Comparison of ENCODE assay signal across 16 cellular contexts in the genomic region with DNA sequence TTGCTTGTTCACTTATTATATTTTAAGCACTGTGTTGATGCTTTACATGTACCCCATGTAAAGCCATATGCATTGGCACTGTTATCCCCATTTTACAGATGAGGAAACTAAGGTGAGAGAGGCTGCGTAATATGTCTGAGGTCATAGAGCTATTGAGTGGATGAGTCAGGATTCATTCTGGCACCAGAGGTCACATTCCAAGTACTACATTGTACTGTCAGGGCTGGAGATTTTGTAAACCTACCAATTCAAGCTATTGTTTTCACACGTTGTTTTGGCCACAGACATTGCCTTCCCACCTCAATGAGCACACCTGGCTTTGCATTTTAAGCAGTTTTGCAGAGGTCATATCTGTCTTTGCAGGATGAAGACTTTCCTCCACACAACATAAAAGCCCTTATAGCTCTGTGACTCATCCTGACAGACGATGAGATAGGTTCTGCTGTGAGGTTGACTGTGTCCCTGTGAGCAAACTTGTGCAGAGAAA. TPM values are rescaled to one million over a fixed set of nuclear protein-coding genes. Genes with fewer than 3 reads are reported as not detected.
DNase-seq lines count a peak whose midpoint lies in the region; TF ChIP-seq lines count a peak whose summit lies in the region.
"Had no signal": no experiment of that assay in that cellular context is flagged by ENCODE, and none has a peak within 500 bp of the region (broad histone marks: within the 10 kb centered on the region; RNA-seq: fewer than 3 reads in every experiment).

No MANE protein-coding gene starts in this region.

- H3K4me3 Mint-ChIP-seq in MCF 10A (ENCODE audit: unreplicated experiment) (no peak overlapping the region), neural progenitor cell (no peak overlapping the region)
- H3K4me3 Mint-ChIP-seq: activated naive CD8-positive, alpha-beta T cell; B cell had no signal

- no peak overlapping the region for H3K9ac ChIP-seq in neural progenitor cell

- H3K27ac ChIP-seq in breast epithelium (no peak overlapping the region), RWPE1 (no peak overlapping the region), neural progenitor cell (no peak overlapping the region)

- H3K27ac Mint-ChIP-seq in MCF 10A (ENCODE audit: low read depth, unreplicated experiment) (no peak overlapping the region), neural progenitor cell (no peak overlapping the region)
- H3K27ac Mint-ChIP-seq: activated naive CD8-positive, alpha-beta T cell; B cell had no signal

- peaks cover 39% of the 10 kb centered on the region for H4K20me1 ChIP-seq in neural progenitor cell (ENCODE audit: low read depth)

- H3K4me1 Mint-ChIP-seq in MCF 10A (ENCODE audit: insufficient read depth, unreplicated experiment) = peaks cover 9% of the 10 kb centered on the region
- H3K4me1 Mint-ChIP-seq in neural progenitor cell = peaks cover 6% of the 10 kb centered on the region
- H3K4me1 Mint-ChIP-seq: B cell had no signal

- no peak overlapping the region for H3K4me3 ChIP-seq in breast epithelium
- H3K4me3 ChIP-seq in neural progenitor cell = no peak overlapping the region
- no peak overlapping the region for H3K4me3 ChIP-seq in BE2C (ENCODE audit: low read depth, low read length)

- H3K36me3 ChIP-seq in breast epithelium (no peaks in the 10 kb centered on the region), neural progenitor cell (no peaks in the 10 kb centered on the region), BE2C (no peaks in the 10 kb centered on the region)

- no TSS peak for BruUV-seq in MCF 10A (replicated peaks; lab: Mats Ljungman, UMichigan)

- H3K9me3 Mint-ChIP-seq in MCF 10A (ENCODE audit: unreplicated experiment) (no peaks in the 10 kb centered on the region), neural progenitor cell (no peaks in the 10 kb centered on the region)

- CTCF ChIA-PET in MCF 10A (lab: Yijun Ruan, JAX) (interaction anchor here (1.0 kb wide), 2 partner anchors 45 to 319 kb away, joined by 3 to 4 read pairs; no protein-coding TSS in a partner anchor), RWPE1 (lab: Yijun Ruan, JAX) (interaction anchor here (0.6 to 0.9 kb wide), 2 partner anchors 11 to 16 kb away, joined by 3 to 5 read pairs; no protein-coding TSS in a partner anchor)

- intact Hi-C loops in MCF 10A (cut with micrococcal nuclease) = no loop called here
- intact Hi-C loops in breast epithelium (cut with DNase I; ENCODE audit: low total_unique reads) = no loop called here

- H3K9me3 ChIP-seq in breast epithelium (no peaks in the 10 kb centered on the region), neural progenitor cell (ENCODE audit: low read depth) (no peaks in the 10 kb centered on the region), BE2C (no peaks in the 10 kb centered on the region)

- H3K27me3 Mint-ChIP-seq in MCF 10A (ENCODE audit: insufficient read depth, unreplicated experiment) = no peaks in the 10 kb centered on the region
- H3K27me3 Mint-ChIP-seq in neural progenitor cell (ENCODE audit: insufficient read depth, low read depth) = no peaks in the 10 kb centered on the region
- H3K27me3 Mint-ChIP-seq: activated naive CD8-positive, alpha-beta T cell; B cell had no signal

- H3K27me3 ChIP-seq in breast epithelium (no peaks in the 10 kb centered on the region), neural progenitor cell (peaks cover 24% of the 10 kb centered on the region), BE2C (no peaks in the 10 kb centered on the region)

- H3K79me2 ChIP-seq in neural progenitor cell (ENCODE audit: low read depth) = peaks cover 19% of the 10 kb centered on the region

- H3K36me3 Mint-ChIP-seq in MCF 10A (ENCODE audit: insufficient read depth, unreplicated experiment) (no peaks in the 10 kb centered on the region), neural progenitor cell (peaks cover 2% of the 10 kb centered on the region)

- TF ChIP-seq CTCF in MCF 10A (IDR thresholded peaks at IDR 0.05; ENCODE audit: unreplicated experiment) (no peak), breast epithelium (IDR thresholded peaks at IDR 0.05) (no peak), RWPE1 (conservative IDR thresholded peaks at IDR 0.05; ENCODE audit: low read depth) (no peak), neural progenitor cell (IDR thresholded peaks at IDR 0.05) (no peak), BE2C (IDR thresholded peaks at IDR 0.05; ENCODE audit: low read depth, low read length) (no peak)

- no peak for TF ChIP-seq POLR2A in breast epithelium (IDR thresholded peaks at IDR 0.05)

- DNase-seq in MCF 10A (ENCODE audit: unreplicated experiment) (peak; percentile 68), breast epithelium (ENCODE audit: low spot score in 2 of 2) (no peak), RWPE1 (ENCODE audit: low spot score) (peak; percentile 40), fibroblast of peridontal ligament (ENCODE audit: extremely low read depth) (peak; percentile 46), cerebellar nuclear complex (lab: John Stamatoyannopoulos, UW) (no peak), NOMO-1 treated with DMSO at 0.1 percent for 48 hours (lab: John Stamatoyannopoulos, UW; ENCODE audit: unreplicated experiment) (no peak), neural progenitor cell (ENCODE audit: low spot score) (no peak), BE2C (no peak)
- DNase-seq: activated CD4-positive, alpha-beta T cell treated with anti-CD3 and anti-CD28 coated beads, Interleukin-2, amount 50 U/mL, for 1 hour; MV-4-11; NCI-H524 treated with DMSO at 0.1 percent for 48 hours; nucleus accumbens; stimulated activated naive CD4-positive, alpha-beta T cell treated with Interleukin-2 at 50 U/mL for 16 hours; SW 1271 had no signal

- H2AFZ ChIP-seq in neural progenitor cell (replicated peaks) = no peak overlapping the region

- H3K4me1 ChIP-seq in breast epithelium (no peaks in the 10 kb centered on the region), neural progenitor cell (peaks cover 28% of the 10 kb centered on the region), BE2C (no peaks in the 10 kb centered on the region; the same call in 1 of the 2 replicates)

- no peak overlapping the region for H3K4me2 ChIP-seq in neural progenitor cell

- POLR2A ChIA-PET in MCF 10A (lab: Yijun Ruan, JAX) = interaction anchor here (1.1 to 1.4 kb wide), 6 partner anchors 13 to 102 kb away, joined by 3 to 8 read pairs (median 4); partner anchors contain the start of genes ANKS1A and TAF11
- POLR2A ChIA-PET in RWPE1 (lab: Yijun Ruan, JAX; ENCODE audit: low non-redundant PET) = no interaction called here

- peaks cover 9% of the 10 kb centered on the region for H3F3A ChIP-seq in neural progenitor cell (ENCODE audit: low read depth)

RNA-seq across cellular contexts. Expression of gene ANKS1A, which starts 33.2 kb away (rescaled TPM):
- total RNA-seq in MCF 10A (2022) (13.8 and 14.0 TPM in 2 replicates), breast epithelium (10 to 100 TPM; 18.2 to 26.5 (median 23.4) TPM), neural progenitor cell (ENCODE audit: low replicate concordance) (17.0 and 25.6 TPM in 2 replicates)
- polyA plus RNA-seq in BE2C (2012; ENCODE audit: insufficient read depth, insufficient read length, low read depth) = 11.9 TPM

RNA-seq across cellular contexts. Expression of gene TAF11, which starts 34.4 kb away (rescaled TPM):
- total RNA-seq in MCF 10A (2022) (16.5 and 22.2 TPM in 2 replicates), breast epithelium (10 to 100 TPM; 17.4 to 24.2 (median 19.3) TPM), neural progenitor cell (ENCODE audit: low replicate concordance) (51.8 and 75.0 TPM in 2 replicates)
- 44.5 TPM for polyA plus RNA-seq in BE2C (2012; ENCODE audit: insufficient read depth, insufficient read length, low read depth)

Comparison
In these comparisons a context has a peak if more than half of its experiments do, and no peak if none do; other contexts are left out.
1. DNase-seq: peak in MCF 10A (single experiment), RWPE1 (single experiment) and fibroblast of peridontal ligament (single experiment); none in breast epithelium (0 of 2), cerebellar nuclear complex (0 of 2), NOMO-1 treated with DMSO at 0.1 percent for 48 hours (single experiment), neural progenitor cell (single experiment) and BE2C (single experiment).